12 cellular contexts compared by ENCODE assay signal in the genomic region with DNA sequence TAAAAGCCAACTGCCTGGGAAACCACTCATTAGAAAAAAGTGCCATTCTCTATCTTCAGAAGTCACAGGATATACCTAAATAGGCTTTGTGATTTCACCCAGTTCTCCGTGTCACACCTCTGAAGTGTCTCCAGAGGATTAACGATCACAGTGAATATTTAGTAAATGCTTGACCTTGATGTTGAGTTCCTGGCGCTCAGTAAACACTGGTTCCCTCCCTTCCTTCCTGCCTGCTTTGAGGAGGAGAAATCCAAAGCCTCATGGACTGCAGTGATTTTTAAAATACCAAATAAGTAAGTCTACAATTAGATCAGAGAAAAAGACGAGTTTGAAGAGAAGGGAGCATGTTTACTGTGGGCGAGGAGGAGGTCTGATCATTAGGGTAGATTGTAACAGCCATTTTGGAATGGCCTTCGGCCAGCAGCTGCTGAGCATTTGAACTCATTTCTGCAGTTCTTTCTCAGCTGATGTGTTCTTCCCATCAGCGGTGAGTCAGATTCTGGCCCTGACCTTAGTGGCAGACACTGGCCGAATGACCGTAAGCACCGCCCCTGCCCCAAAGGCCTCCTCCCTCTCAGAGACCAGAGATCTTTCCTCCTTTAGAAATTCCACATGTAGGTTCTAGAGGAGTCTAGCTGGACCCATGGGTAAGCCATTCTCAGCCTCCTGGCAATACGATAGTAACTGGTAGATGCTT.
DNase-seq lines count a peak whose midpoint lies in the region; FAIRE-seq and TF ChIP-seq lines count a peak whose summit lies in the region.
"Had no signal": no experiment of that assay in that cellular context is flagged by ENCODE, and none has a peak within 500 bp of the region (broad histone marks: within the 10 kb centered on the region; RNA-seq: fewer than 3 reads in every experiment).

No MANE protein-coding gene starts in this region.

- POLR2A ChIA-PET in GM10248 (lab: Yijun Ruan, JAX), result no interaction called here

- TF ChIP-seq CTCF in endodermal cell (conservative IDR thresholded peaks at IDR 0.05) (no peak), uterus (IDR thresholded peaks at IDR 0.05) (no peak), GM10248 (IDR thresholded peaks at IDR 0.05; ENCODE audit: control extremely low read depth, extremely low read depth, low read depth, missing control alignments) (no peak)

- H3K36me3 Mint-ChIP-seq in endodermal cell (ENCODE audit: low read depth), result no peaks in the 10 kb centered on the region

- H3K4me1 ChIP-seq in endodermal cell (ENCODE audit: control insufficient read depth, insufficient read depth, low read length), result no peaks in the 10 kb centered on the region
- peaks cover 0 to 9% of the 10 kb centered on the region in 2 donors for H3K4me1 ChIP-seq in uterus
- peaks cover 0 to 2% of the 10 kb centered on the region in 2 donors for H3K4me1 ChIP-seq in small intestine (ENCODE audit: control insufficient read depth in 2 of 2, insufficient read depth in 1 of 2, low read depth in 1 of 2, low read length in 1 of 2)

- peak overlapping the region; percentile 50 for H3K27ac Mint-ChIP-seq in endodermal cell
- H3K27ac Mint-ChIP-seq: activated CD4-positive, alpha-beta T cell treated with anti-CD3 and anti-CD28 coated beads, Interleukin-2, amount 10 ng/mL, durations not matched to agents 7 days and 5 days; B cell had no signal

- H3K27ac ChIP-seq in endodermal cell (ENCODE audit: low read depth, low read length) (no peak overlapping the region), uterus (peak overlapping the region; percentile 65 to 84), small intestine (ENCODE audit: low read depth in 1 of 2, low read length in 1 of 2) (peak overlapping the region in 1 of 2 donors; percentile 68)

- intact Hi-C loops in uterus (cut with DNase I; ENCODE audit: low total_unique reads), result no loop called here

- FAIRE-seq in small intestine (lab: Jason Lieb, UNC), result no peak

- 85 to 87% methylated on average over 7 to 11 of the region's 11 CpGs for WGBS in endodermal cell (ENCODE audit: insufficient coverage in 1 of 2, insufficient read length in 1 of 2), 2 experiments
- WGBS in small intestine, 3 donors, result 67 to 73% (median 70%) methylated on average over 11 of the region's 11 CpGs

- H3K9me3 Mint-ChIP-seq in endodermal cell, result no peaks in the 10 kb centered on the region
- H3K9me3 Mint-ChIP-seq: activated CD4-positive, alpha-beta T cell treated with anti-CD3 and anti-CD28 coated beads, Interleukin-2, amount 10 ng/mL, durations not matched to agents 7 days and 5 days had no signal

- H3K36me3 ChIP-seq in endodermal cell (ENCODE audit: control insufficient read depth, insufficient read depth, low read length) (no peaks in the 10 kb centered on the region), uterus (no peaks in the 10 kb centered on the region), small intestine (ENCODE audit: control insufficient read depth in 2 of 2, insufficient read depth in 2 of 2, low read length in 2 of 2) (no peaks in the 10 kb centered on the region)

- no peak overlapping the region for H3K4me3 ChIP-seq in endodermal cell (ENCODE audit: low read length)
- no peak overlapping the region for H3K4me3 ChIP-seq in uterus
- H3K4me3 ChIP-seq in small intestine (ENCODE audit: low read depth in 1 of 2, low read length in 2 of 2), result no peak overlapping the region

- peak in 1 of 2 donors; percentile 13 for TF ChIP-seq POLR2A in uterus (IDR thresholded peaks at IDR 0.05)

- H3K4me1 Mint-ChIP-seq in endodermal cell, result peaks cover 9% of the 10 kb centered on the region

- no peak overlapping the region for H3K9ac ChIP-seq in endodermal cell (ENCODE audit: extremely low read depth, low read length, poor library complexity, severe bottlenecking)

- DNase-seq in NCI-H82 (lab: John Stamatoyannopoulos, UW) (peak; percentile 6), NCI-H82 treated with DMSO at 0.1 percent for 48 hours (lab: John Stamatoyannopoulos, UW; ENCODE audit: unreplicated experiment) (no peak), endodermal cell (peak; percentile 60), lung microvascular endothelial cell (ENCODE audit: low read depth in 2 of 2) (peak; percentile 38 to 87), uterus (peak; percentile 79 to 88), small intestine (no peak), GM10248 (ENCODE audit: extremely low spot score) (no peak), amniotic stem cell (lab: John Stamatoyannopoulos, UW) (no peak)
- DNase-seq: activated CD4-positive, alpha-beta T cell treated with anti-CD3 and anti-CD28 coated beads, Interleukin-2, amount 10 ng/mL, durations not matched to agents 7 days and 5 days; NCI-H524; posterior cingulate gyrus had no signal

- H3K9me3 ChIP-seq in endodermal cell (ENCODE audit: control insufficient read depth, low read length), result peaks cover 16% of the 10 kb centered on the region
- H3K9me3 ChIP-seq in uterus, result no peaks in the 10 kb centered on the region
- no peaks in the 10 kb centered on the region for H3K9me3 ChIP-seq in small intestine (ENCODE audit: control insufficient read depth, low read depth)

- CTCF ChIA-PET in GM10248 (lab: Yijun Ruan, JAX), result interaction anchor here (1.0 kb wide), 1 partner anchor 64 kb away, joined by 3 read pairs; no protein-coding TSS in a partner anchor

- H3K27me3 Mint-ChIP-seq in endodermal cell (ENCODE audit: insufficient read depth), result peaks cover 14% of the 10 kb centered on the region
- H3K27me3 Mint-ChIP-seq: B cell had no signal

- H3K4me3 Mint-ChIP-seq in endodermal cell, result no peak overlapping the region
- H3K4me3 Mint-ChIP-seq: activated CD4-positive, alpha-beta T cell treated with anti-CD3 and anti-CD28 coated beads, Interleukin-2, amount 10 ng/mL, durations not matched to agents 7 days and 5 days; B cell had no signal

- H3K27me3 ChIP-seq in endodermal cell (ENCODE audit: control insufficient read depth, insufficient read depth, low read length, poor library complexity, severe bottlenecking), result no peaks in the 10 kb centered on the region
- H3K27me3 ChIP-seq in uterus, result no peaks in the 10 kb centered on the region
- H3K27me3 ChIP-seq in small intestine (ENCODE audit: control insufficient read depth in 2 of 2, insufficient read depth in 2 of 2, low read length in 2 of 2), result no peaks in the 10 kb centered on the region

Comparison
In these comparisons a context has a peak if more than half of its experiments do, and no peak if none do; other contexts are left out.
1. DNase-seq: peak in NCI-H82 (single experiment), endodermal cell (single experiment), lung microvascular endothelial cell (2 of 2) and uterus (2 of 2); none in NCI-H82 treated with DMSO at 0.1 percent for 48 hours (single experiment), small intestine (single experiment), GM10248 (single experiment) and amniotic stem cell (single experiment).